Comparison of ENCODE assay signal across 1 cellular context in the genomic region with DNA sequence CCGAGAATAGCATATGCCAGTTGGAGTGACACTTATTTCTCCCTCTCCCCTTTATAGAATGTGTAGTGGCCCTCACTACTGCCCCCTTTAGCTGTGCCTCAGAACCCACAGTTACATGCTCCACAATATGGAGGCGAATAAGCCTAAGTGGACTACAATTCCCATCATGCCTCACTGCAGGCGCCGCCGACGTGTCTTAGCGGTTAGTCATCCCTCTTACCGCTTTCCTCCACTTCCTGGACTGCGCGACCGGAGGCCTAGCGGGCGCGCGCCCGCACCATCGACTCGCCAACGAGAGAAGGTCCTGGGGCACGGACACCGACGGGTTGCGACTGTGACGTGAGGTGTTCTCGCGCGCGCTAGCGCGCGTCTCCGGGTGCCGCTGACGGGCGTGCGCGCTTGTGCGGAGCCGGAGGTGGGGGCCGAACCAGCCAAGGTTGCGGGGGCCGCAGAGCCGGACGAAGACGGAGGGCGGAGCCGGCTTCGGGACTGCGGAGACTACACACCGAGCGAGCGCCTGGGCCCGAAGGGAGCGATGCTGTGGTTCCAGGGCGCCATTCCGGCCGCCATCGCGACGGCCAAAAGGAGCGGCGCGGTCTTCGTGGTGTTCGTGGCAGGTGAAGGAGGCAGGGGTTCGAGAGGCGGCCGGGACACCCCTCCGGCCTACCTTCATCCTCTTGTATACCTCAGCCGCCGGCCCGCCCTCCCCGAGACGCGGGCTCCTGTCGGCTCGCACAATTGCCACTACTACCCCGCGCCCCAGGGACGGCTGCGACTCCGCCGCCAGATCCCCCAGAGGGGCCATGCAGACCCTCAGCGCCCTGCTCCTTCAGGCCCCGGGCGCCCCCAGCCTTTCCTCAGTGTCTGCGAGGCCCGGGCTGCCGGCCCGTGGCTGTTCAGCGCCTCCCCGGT.
TF ChIP-seq lines count a peak whose summit lies in the region.

A gene with protein sequence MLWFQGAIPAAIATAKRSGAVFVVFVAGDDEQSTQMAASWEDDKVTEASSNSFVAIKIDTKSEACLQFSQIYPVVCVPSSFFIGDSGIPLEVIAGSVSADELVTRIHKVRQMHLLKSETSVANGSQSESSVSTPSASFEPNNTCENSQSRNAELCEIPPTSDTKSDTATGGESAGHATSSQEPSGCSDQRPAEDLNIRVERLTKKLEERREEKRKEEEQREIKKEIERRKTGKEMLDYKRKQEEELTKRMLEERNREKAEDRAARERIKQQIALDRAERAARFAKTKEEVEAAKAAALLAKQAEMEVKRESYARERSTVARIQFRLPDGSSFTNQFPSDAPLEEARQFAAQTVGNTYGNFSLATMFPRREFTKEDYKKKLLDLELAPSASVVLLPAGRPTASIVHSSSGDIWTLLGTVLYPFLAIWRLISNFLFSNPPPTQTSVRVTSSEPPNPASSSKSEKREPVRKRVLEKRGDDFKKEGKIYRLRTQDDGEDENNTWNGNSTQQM (plus strand): TSS at position 461 of the 912 bp plus-strand sequence. CDS start 75 bp downstream, at position 536.

TF ChIP-seq in HepG2, 621 proteins besides CTCF, POLR2A, EP300 and RAD21 (continued from another document and continues in another):
- TF ChIP-seq, protein P1, sequence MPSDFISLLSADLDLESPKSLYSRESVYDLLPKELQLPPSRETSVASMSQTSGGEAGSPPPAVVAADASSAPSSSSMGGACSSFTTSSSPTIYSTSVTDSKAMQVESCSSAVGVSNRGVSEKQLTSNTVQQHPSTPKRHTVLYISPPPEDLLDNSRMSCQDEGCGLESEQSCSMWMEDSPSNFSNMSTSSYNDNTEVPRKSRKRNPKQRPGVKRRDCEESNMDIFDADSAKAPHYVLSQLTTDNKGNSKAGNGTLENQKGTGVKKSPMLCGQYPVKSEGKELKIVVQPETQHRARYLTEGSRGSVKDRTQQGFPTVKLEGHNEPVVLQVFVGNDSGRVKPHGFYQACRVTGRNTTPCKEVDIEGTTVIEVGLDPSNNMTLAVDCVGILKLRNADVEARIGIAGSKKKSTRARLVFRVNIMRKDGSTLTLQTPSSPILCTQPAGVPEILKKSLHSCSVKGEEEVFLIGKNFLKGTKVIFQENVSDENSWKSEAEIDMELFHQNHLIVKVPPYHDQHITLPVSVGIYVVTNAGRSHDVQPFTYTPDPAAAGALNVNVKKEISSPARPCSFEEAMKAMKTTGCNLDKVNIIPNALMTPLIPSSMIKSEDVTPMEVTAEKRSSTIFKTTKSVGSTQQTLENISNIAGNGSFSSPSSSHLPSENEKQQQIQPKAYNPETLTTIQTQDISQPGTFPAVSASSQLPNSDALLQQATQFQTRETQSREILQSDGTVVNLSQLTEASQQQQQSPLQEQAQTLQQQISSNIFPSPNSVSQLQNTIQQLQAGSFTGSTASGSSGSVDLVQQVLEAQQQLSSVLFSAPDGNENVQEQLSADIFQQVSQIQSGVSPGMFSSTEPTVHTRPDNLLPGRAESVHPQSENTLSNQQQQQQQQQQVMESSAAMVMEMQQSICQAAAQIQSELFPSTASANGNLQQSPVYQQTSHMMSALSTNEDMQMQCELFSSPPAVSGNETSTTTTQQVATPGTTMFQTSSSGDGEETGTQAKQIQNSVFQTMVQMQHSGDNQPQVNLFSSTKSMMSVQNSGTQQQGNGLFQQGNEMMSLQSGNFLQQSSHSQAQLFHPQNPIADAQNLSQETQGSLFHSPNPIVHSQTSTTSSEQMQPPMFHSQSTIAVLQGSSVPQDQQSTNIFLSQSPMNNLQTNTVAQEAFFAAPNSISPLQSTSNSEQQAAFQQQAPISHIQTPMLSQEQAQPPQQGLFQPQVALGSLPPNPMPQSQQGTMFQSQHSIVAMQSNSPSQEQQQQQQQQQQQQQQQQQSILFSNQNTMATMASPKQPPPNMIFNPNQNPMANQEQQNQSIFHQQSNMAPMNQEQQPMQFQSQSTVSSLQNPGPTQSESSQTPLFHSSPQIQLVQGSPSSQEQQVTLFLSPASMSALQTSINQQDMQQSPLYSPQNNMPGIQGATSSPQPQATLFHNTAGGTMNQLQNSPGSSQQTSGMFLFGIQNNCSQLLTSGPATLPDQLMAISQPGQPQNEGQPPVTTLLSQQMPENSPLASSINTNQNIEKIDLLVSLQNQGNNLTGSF (CRISPR knock-in tag; IDR thresholded peaks at IDR 0.05) = peak; percentile 50; the same call in 1 of the 2 replicates
- TF ChIP-seq ZNF614 (CRISPR knock-in tag; IDR thresholded peaks at IDR 0.05; ENCODE audit: borderline replicate concordance) (peak; percentile 85), ZNF296 (CRISPR knock-in tag; conservative IDR thresholded peaks at IDR 0.05) (no peak), ZNF326 (CRISPR knock-in tag; IDR thresholded peaks at IDR 0.05; ENCODE audit: borderline replicate concordance) (no peak), ZNF7 (CRISPR knock-in tag; IDR thresholded peaks at IDR 0.05) (no peak), ZC3H13 (CRISPR knock-in tag; IDR thresholded peaks at IDR 0.05) (peak; percentile 58; the same call in 1 of the 2 replicates), BRCA1 (CRISPR knock-in tag; IDR thresholded peaks at IDR 0.05) (peak; percentile 86), THAP11 (CRISPR knock-in tag; IDR thresholded peaks at IDR 0.05) (peak; percentile 98), FOXA1 (IDR thresholded peaks at IDR 0.05) (no peak), FOXA1 (CRISPR knock-in tag; IDR thresholded peaks at IDR 0.05) (no peak; the same call in 1 of the 2 replicates), ZNF766 (CRISPR knock-in tag; IDR thresholded peaks at IDR 0.05; ENCODE audit: borderline replicate concordance) (peak; percentile 78), MLLT10 (CRISPR knock-in tag; IDR thresholded peaks at IDR 0.05) (no peak), KLF11 (CRISPR knock-in tag; IDR thresholded peaks at IDR 0.05) (no peak), SCMH1 (CRISPR knock-in tag; IDR thresholded peaks at IDR 0.05; ENCODE audit: borderline replicate concordance) (no peak), ZNF563 (CRISPR knock-in tag; IDR thresholded peaks at IDR 0.05) (peak; percentile 95; the same call in 1 of the 2 replicates), ZFP82 (CRISPR knock-in tag; IDR thresholded peaks at IDR 0.05; ENCODE audit: borderline replicate concordance) (no peak), ZNF879 (CRISPR knock-in tag; IDR thresholded peaks at IDR 0.05) (peak; percentile 96; the same call in 1 of the 2 replicates), PPARG (CRISPR knock-in tag; conservative IDR thresholded peaks at IDR 0.05) (peak; percentile 17; the same call in 1 of the 2 replicates), HES4 (CRISPR knock-in tag; IDR thresholded peaks at IDR 0.05; ENCODE audit: borderline replicate concordance) (peak; percentile 92; the same call in 1 of the 2 replicates), SALL2 (CRISPR knock-in tag; IDR thresholded peaks at IDR 0.05) (peak; percentile 18), KDM5A (IDR thresholded peaks at IDR 0.05; ENCODE audit: borderline replicate concordance, low read length) (peak; percentile 65; the same call in 1 of the 2 replicates), BRD4 (CRISPR knock-in tag; IDR thresholded peaks at IDR 0.05) (peak; percentile 83), TRIM24 (CRISPR knock-in tag; IDR thresholded peaks at IDR 0.05) (no peak), ZNF20 (CRISPR knock-in tag; IDR thresholded peaks at IDR 0.05) (no peak), MIXL1 (CRISPR knock-in tag; IDR thresholded peaks at IDR 0.05) (peak; percentile 44; the same call in 1 of the 2 replicates)
- TF ChIP-seq, protein P2, sequence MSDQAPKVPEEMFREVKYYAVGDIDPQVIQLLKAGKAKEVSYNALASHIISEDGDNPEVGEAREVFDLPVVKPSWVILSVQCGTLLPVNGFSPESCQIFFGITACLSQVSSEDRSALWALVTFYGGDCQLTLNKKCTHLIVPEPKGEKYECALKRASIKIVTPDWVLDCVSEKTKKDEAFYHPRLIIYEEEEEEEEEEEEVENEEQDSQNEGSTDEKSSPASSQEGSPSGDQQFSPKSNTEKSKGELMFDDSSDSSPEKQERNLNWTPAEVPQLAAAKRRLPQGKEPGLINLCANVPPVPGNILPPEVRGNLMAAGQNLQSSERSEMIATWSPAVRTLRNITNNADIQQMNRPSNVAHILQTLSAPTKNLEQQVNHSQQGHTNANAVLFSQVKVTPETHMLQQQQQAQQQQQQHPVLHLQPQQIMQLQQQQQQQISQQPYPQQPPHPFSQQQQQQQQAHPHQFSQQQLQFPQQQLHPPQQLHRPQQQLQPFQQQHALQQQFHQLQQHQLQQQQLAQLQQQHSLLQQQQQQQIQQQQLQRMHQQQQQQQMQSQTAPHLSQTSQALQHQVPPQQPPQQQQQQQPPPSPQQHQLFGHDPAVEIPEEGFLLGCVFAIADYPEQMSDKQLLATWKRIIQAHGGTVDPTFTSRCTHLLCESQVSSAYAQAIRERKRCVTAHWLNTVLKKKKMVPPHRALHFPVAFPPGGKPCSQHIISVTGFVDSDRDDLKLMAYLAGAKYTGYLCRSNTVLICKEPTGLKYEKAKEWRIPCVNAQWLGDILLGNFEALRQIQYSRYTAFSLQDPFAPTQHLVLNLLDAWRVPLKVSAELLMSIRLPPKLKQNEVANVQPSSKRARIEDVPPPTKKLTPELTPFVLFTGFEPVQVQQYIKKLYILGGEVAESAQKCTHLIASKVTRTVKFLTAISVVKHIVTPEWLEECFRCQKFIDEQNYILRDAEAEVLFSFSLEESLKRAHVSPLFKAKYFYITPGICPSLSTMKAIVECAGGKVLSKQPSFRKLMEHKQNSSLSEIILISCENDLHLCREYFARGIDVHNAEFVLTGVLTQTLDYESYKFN (CRISPR knock-in tag; conservative IDR thresholded peaks at IDR 0.05) = peak; percentile 32
- TF ChIP-seq, protein P3, sequence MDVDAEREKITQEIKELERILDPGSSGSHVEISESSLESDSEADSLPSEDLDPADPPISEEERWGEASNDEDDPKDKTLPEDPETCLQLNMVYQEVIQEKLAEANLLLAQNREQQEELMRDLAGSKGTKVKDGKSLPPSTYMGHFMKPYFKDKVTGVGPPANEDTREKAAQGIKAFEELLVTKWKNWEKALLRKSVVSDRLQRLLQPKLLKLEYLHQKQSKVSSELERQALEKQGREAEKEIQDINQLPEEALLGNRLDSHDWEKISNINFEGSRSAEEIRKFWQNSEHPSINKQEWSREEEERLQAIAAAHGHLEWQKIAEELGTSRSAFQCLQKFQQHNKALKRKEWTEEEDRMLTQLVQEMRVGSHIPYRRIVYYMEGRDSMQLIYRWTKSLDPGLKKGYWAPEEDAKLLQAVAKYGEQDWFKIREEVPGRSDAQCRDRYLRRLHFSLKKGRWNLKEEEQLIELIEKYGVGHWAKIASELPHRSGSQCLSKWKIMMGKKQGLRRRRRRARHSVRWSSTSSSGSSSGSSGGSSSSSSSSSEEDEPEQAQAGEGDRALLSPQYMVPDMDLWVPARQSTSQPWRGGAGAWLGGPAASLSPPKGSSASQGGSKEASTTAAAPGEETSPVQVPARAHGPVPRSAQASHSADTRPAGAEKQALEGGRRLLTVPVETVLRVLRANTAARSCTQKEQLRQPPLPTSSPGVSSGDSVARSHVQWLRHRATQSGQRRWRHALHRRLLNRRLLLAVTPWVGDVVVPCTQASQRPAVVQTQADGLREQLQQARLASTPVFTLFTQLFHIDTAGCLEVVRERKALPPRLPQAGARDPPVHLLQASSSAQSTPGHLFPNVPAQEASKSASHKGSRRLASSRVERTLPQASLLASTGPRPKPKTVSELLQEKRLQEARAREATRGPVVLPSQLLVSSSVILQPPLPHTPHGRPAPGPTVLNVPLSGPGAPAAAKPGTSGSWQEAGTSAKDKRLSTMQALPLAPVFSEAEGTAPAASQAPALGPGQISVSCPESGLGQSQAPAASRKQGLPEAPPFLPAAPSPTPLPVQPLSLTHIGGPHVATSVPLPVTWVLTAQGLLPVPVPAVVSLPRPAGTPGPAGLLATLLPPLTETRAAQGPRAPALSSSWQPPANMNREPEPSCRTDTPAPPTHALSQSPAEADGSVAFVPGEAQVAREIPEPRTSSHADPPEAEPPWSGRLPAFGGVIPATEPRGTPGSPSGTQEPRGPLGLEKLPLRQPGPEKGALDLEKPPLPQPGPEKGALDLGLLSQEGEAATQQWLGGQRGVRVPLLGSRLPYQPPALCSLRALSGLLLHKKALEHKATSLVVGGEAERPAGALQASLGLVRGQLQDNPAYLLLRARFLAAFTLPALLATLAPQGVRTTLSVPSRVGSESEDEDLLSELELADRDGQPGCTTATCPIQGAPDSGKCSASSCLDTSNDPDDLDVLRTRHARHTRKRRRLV (CRISPR knock-in tag; IDR thresholded peaks at IDR 0.05) = peak; percentile 86
- TF ChIP-seq, protein P4, sequence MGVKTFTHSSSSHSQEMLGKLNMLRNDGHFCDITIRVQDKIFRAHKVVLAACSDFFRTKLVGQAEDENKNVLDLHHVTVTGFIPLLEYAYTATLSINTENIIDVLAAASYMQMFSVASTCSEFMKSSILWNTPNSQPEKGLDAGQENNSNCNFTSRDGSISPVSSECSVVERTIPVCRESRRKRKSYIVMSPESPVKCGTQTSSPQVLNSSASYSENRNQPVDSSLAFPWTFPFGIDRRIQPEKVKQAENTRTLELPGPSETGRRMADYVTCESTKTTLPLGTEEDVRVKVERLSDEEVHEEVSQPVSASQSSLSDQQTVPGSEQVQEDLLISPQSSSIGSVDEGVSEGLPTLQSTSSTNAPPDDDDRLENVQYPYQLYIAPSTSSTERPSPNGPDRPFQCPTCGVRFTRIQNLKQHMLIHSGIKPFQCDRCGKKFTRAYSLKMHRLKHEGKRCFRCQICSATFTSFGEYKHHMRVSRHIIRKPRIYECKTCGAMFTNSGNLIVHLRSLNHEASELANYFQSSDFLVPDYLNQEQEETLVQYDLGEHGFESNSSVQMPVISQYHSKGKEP (CRISPR knock-in tag; IDR thresholded peaks at IDR 0.05) = no peak
- TF ChIP-seq, protein P5, sequence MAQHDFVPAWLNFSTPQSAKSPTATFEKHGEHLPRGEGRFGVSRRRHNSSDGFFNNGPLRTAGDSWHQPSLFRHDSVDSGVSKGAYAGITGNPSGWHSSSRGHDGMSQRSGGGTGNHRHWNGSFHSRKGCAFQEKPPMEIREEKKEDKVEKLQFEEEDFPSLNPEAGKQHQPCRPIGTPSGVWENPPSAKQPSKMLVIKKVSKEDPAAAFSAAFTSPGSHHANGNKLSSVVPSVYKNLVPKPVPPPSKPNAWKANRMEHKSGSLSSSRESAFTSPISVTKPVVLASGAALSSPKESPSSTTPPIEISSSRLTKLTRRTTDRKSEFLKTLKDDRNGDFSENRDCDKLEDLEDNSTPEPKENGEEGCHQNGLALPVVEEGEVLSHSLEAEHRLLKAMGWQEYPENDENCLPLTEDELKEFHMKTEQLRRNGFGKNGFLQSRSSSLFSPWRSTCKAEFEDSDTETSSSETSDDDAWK (CRISPR knock-in tag; IDR thresholded peaks at IDR 0.05) = no peak
- TF ChIP-seq, protein P6, sequence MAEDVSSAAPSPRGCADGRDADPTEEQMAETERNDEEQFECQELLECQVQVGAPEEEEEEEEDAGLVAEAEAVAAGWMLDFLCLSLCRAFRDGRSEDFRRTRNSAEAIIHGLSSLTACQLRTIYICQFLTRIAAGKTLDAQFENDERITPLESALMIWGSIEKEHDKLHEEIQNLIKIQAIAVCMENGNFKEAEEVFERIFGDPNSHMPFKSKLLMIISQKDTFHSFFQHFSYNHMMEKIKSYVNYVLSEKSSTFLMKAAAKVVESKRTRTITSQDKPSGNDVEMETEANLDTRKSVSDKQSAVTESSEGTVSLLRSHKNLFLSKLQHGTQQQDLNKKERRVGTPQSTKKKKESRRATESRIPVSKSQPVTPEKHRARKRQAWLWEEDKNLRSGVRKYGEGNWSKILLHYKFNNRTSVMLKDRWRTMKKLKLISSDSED (CRISPR knock-in tag; IDR thresholded peaks at IDR 0.05) = peak; percentile 55; the same call in 1 of the 2 replicates
